1 cellular context compared by ENCODE assay signal in genomic region chr1:113390871-113391642, GRCh38.
TF ChIP-seq lines count a peak whose summit lies in the region.

No MANE protein-coding gene starts in this region.

TF ChIP-seq in GM23338, 12 proteins besides CTCF, POLR2A, EP300 and RAD21 (continued from another document):
- no peak for TF ChIP-seq REST (IDR thresholded peaks at IDR 0.05; ENCODE audit: unreplicated experiment)
- TF ChIP-seq CREB1 (CRISPR knock-in tag; IDR thresholded peaks at IDR 0.05; ENCODE audit: low read depth): no peak
- no peak for TF ChIP-seq ETS1 (IDR thresholded peaks at IDR 0.05)
- TF ChIP-seq POLR2AphosphoS5 (IDR thresholded peaks at IDR 0.05; ENCODE audit: low read depth): no peak
- no peak for TF ChIP-seq JUNB (IDR thresholded peaks at IDR 0.05; ENCODE audit: unreplicated experiment)
- no peak for TF ChIP-seq ZNF331 (CRISPR knock-in tag; IDR thresholded peaks at IDR 0.05; ENCODE audit: low read depth)
- TF ChIP-seq ZNF114 (CRISPR knock-in tag; IDR thresholded peaks at IDR 0.05): no peak
- TF ChIP-seq STAT1 (IDR thresholded peaks at IDR 0.05; ENCODE audit: unreplicated experiment): no peak
